7 cellular contexts compared by ENCODE assay signal in genomic region chr3:122682778-122683411, GRCh38. TPM values are rescaled to one million over a fixed set of nuclear protein-coding genes. Genes with fewer than 3 reads are reported as not detected.
DNase-seq lines count a peak whose midpoint lies in the region; ATAC-seq and TF ChIP-seq lines count a peak whose summit lies in the region.
"Not testable (repeated sequence)": the region's sequence is repeated elsewhere in the genome, so short reads cannot be mapped to it uniquely, and the experiment has no call there.

No MANE protein-coding gene starts in this region.

- DNase-seq in DMS53 (lab: John Stamatoyannopoulos, UW), result peak; percentile 8
- DNase-seq in T-helper 2 cell treated with Interferon-gamma antibody and Interleukin-4, amounts not matched to agents 5 μg/mL and 100 μg/mL, for 36 hours (ENCODE audit: low spot score); esophagus muscularis mucosa (ENCODE audit: extremely low spot score); gastrocnemius medialis: not testable (repeated sequence)
- peak; percentile 36 for DNase-seq in medulla oblongata (ENCODE audit: extremely low spot score)

- not testable (repeated sequence) for TF ChIP-seq CTCF in esophagus muscularis mucosa (IDR thresholded peaks at IDR 0.05); gastrocnemius medialis (IDR thresholded peaks at IDR 0.05 in 4 of 5, conservative IDR thresholded peaks at IDR 0.05 in 1 of 5)

- TF ChIP-seq EP300 in esophagus muscularis mucosa (IDR thresholded peaks at IDR 0.05), result not testable (repeated sequence)

- H3K4me3 ChIP-seq in esophagus muscularis mucosa (peak overlapping the region; percentile 8 to 94 (median 54)), gastrocnemius medialis (peak overlapping the region in 1 of 4 donors; percentile 84)

- 90% methylated on average over 11 of the region's 11 CpGs for WGBS in esophagus muscularis mucosa

- H3K9me3 ChIP-seq in esophagus muscularis mucosa, gastrocnemius medialis: not testable (repeated sequence)

- not testable (repeated sequence) for TF ChIP-seq POLR2A in esophagus muscularis mucosa (IDR thresholded peaks at IDR 0.05; ENCODE audit: low read depth); gastrocnemius medialis (IDR thresholded peaks at IDR 0.05)

- H3K27me3 Mint-ChIP-seq in T-helper 2 cell treated with Interferon-gamma antibody and Interleukin-4, amounts not matched to agents 5 μg/mL and 100 μg/mL, for 36 hours (ENCODE audit: low read depth); activated naive CD4-positive, alpha-beta T cell treated with anti-CD3 and anti-CD28 coated beads, Interleukin-2, amount 50 U/mL, for 24 hours: not testable (repeated sequence)

- H3K36me3 ChIP-seq in esophagus muscularis mucosa, result peaks cover 0 to 24% (median 4%) of the 10 kb centered on the region in 4 donors
- H3K36me3 ChIP-seq in gastrocnemius medialis, result not testable (repeated sequence)

- H3K4me1 Mint-ChIP-seq in T-helper 2 cell treated with Interferon-gamma antibody and Interleukin-4, amounts not matched to agents 5 μg/mL and 100 μg/mL, for 36 hours (ENCODE audit: low read depth), result peaks cover 57% of the 10 kb centered on the region
- H3K4me1 Mint-ChIP-seq in activated naive CD4-positive, alpha-beta T cell treated with anti-CD3 and anti-CD28 coated beads, Interleukin-2, amount 50 U/mL, for 24 hours, result peaks cover 82% of the 10 kb centered on the region

- peak overlapping the region; percentile 92 for H3K4me3 Mint-ChIP-seq in T-helper 2 cell treated with Interferon-gamma antibody and Interleukin-4, amounts not matched to agents 5 μg/mL and 100 μg/mL, for 36 hours
- H3K4me3 Mint-ChIP-seq in activated naive CD4-positive, alpha-beta T cell treated with anti-CD3 and anti-CD28 coated beads, Interleukin-2, amount 50 U/mL, for 24 hours, result peak overlapping the region; percentile 97

- peak overlapping the region; percentile 41 for H3K27ac Mint-ChIP-seq in T-helper 2 cell treated with Interferon-gamma antibody and Interleukin-4, amounts not matched to agents 5 μg/mL and 100 μg/mL, for 36 hours
- H3K27ac Mint-ChIP-seq in activated naive CD4-positive, alpha-beta T cell treated with anti-CD3 and anti-CD28 coated beads, Interleukin-2, amount 50 U/mL, for 24 hours, result peak overlapping the region; percentile 85

- in situ Hi-C loops in gastrocnemius medialis (cut with MboI; ENCODE audit: low sequenced_read_pairs in 4 of 4), result loop anchor here in 2 of 4 donors (25.0 kb wide), 2 partner anchors 121 to 1146 kb away; partner anchors contain the start of genes DTX3L (in 1 of the 2), PARP9 (in 1 of the 2) and POLQ (in 1 of the 2)

- H3K27me3 ChIP-seq in esophagus muscularis mucosa, gastrocnemius medialis: not testable (repeated sequence)

- peaks cover 20 to 46% (median 38%) of the 10 kb centered on the region in 4 donors for H3K4me1 ChIP-seq in esophagus muscularis mucosa
- H3K4me1 ChIP-seq in gastrocnemius medialis, result peaks cover 21 to 24% of the 10 kb centered on the region in 2 donors

- peak; percentile 32 for ATAC-seq in HG03342 (IDR thresholded peaks at IDR 0.05; ENCODE audit: unreplicated experiment)
- ATAC-seq in gastrocnemius medialis, result not testable (repeated sequence)

- H3K27ac ChIP-seq in esophagus muscularis mucosa (replicated peaks in 1 of 4) (peak overlapping the region in 2 of 4 donors; percentile 18 to 28), gastrocnemius medialis (peak overlapping the region; percentile 28 to 87 (median 86))

- intact Hi-C loops in esophagus muscularis mucosa (cut with DNase I), result not testable (repeated sequence)
- intact Hi-C loops in gastrocnemius medialis (cut with DNase I; ENCODE audit: low total_unique reads), result loop anchor here (5.0 kb wide), 2 partner anchors 114 to 1136 kb away; partner anchors contain the start of genes POLQ and SLC49A4

- peaks cover 27% of the 10 kb centered on the region for H3K36me3 Mint-ChIP-seq in T-helper 2 cell treated with Interferon-gamma antibody and Interleukin-4, amounts not matched to agents 5 μg/mL and 100 μg/mL, for 36 hours (ENCODE audit: low read depth)
- peaks cover 23% of the 10 kb centered on the region for H3K36me3 Mint-ChIP-seq in activated naive CD4-positive, alpha-beta T cell treated with anti-CD3 and anti-CD28 coated beads, Interleukin-2, amount 50 U/mL, for 24 hours

- not testable (repeated sequence) for H3K9me3 Mint-ChIP-seq in T-helper 2 cell treated with Interferon-gamma antibody and Interleukin-4, amounts not matched to agents 5 μg/mL and 100 μg/mL, for 36 hours; activated naive CD4-positive, alpha-beta T cell treated with anti-CD3 and anti-CD28 coated beads, Interleukin-2, amount 50 U/mL, for 24 hours

RNA-seq across cellular contexts. Expression of gene PARP14, which starts 2.3 kb away (rescaled TPM):
- total RNA-seq in esophagus muscularis mucosa, result 10 to 100 TPM; 21.4 to 34.1 (median 22.5) TPM
- 10 to 100 TPM in 3 of 4 donors, 1 to 10 TPM in 1; 6.0 to 12.3 (median 10.5) TPM for total RNA-seq in gastrocnemius medialis
